Comparison of ENCODE assay signal across 8 cellular contexts in the genomic region with DNA sequence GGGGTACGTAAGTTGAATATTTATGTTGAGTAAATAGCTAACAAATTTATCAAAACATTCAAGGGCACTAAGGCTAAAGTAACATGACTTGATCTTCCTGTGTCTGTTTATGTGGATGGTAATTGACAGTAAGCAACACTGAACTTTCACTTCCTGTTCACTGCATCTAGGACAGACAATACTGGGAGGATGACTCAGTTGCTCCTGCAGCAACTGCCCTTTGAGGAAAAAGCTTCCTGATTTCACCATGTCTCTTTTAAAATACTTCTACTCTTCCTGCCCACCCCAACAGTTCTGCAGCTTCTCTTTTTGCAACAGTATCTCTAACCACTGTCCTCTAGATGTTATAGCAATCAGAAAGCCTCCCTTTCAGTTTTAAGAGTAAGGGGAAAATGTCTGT.
DNase-seq lines count a peak whose midpoint lies in the region; ATAC-seq and TF ChIP-seq lines count a peak whose summit lies in the region.

No MANE protein-coding gene starts in this region.

- H3K4me1 Mint-ChIP-seq in nephron progenitor cell, result peaks cover 25% of the 10 kb centered on the region
- peaks cover 7% of the 10 kb centered on the region for H3K4me1 Mint-ChIP-seq in activated T-helper 1 cell treated with anti-CD3 and anti-CD28 coated beads, Interleukin-12 subunit alpha, Interleukin-12 subunit beta, Interleukin-2, Interleukin-4 antibody, amounts not matched to agents 30 ng/mL and 10 ng/mL and 1 ng/mL, durations not matched to agents 14 hours and 24 hours and 36 hours (ENCODE audit: low read depth)

- peak overlapping the region; percentile 89 for H3K27ac Mint-ChIP-seq in nephron progenitor cell
- H3K27ac Mint-ChIP-seq in activated T-helper 1 cell treated with anti-CD3 and anti-CD28 coated beads, Interleukin-12 subunit alpha, Interleukin-12 subunit beta, Interleukin-2, Interleukin-4 antibody, amounts not matched to agents 30 ng/mL and 10 ng/mL and 1 ng/mL, durations not matched to agents 14 hours and 24 hours and 36 hours, result no peak overlapping the region

- DNase-seq in HPDE6-E6E7 (ENCODE audit: extremely low spot score), result peak; percentile 29
- DNase-seq in cardiac fibroblast (ENCODE audit: low read depth in 2 of 2), result peak; percentile 68 to 86
- DNase-seq in nephron progenitor cell, result no peak
- no peak for DNase-seq in NCI-H345 treated with DMSO at 0.1 percent for 48 hours (lab: John Stamatoyannopoulos, UW; ENCODE audit: unreplicated experiment)
- DNase-seq in middle frontal gyrus (ENCODE audit: extremely low spot score, low spot score), result no peak
- no peak for DNase-seq in activated T-helper 1 cell treated with anti-CD3 and anti-CD28 coated beads, Interleukin-12 subunit alpha, Interleukin-12 subunit beta, Interleukin-2, Interleukin-4 antibody, amounts not matched to agents 30 ng/mL and 10 ng/mL and 1 ng/mL, durations not matched to agents 14 hours and 24 hours and 36 hours (ENCODE audit: low spot score)

- no peak overlapping the region for H3K4me3 Mint-ChIP-seq in nephron progenitor cell
- H3K4me3 Mint-ChIP-seq in activated T-helper 1 cell treated with anti-CD3 and anti-CD28 coated beads, Interleukin-12 subunit alpha, Interleukin-12 subunit beta, Interleukin-2, Interleukin-4 antibody, amounts not matched to agents 30 ng/mL and 10 ng/mL and 1 ng/mL, durations not matched to agents 14 hours and 24 hours and 36 hours, result no peak overlapping the region

- H3K9me3 Mint-ChIP-seq in nephron progenitor cell, result peaks cover 15% of the 10 kb centered on the region
- peaks cover 5% of the 10 kb centered on the region for H3K9me3 Mint-ChIP-seq in activated T-helper 1 cell treated with anti-CD3 and anti-CD28 coated beads, Interleukin-12 subunit alpha, Interleukin-12 subunit beta, Interleukin-2, Interleukin-4 antibody, amounts not matched to agents 30 ng/mL and 10 ng/mL and 1 ng/mL, durations not matched to agents 14 hours and 24 hours and 36 hours

- no peak overlapping the region for H3K27ac ChIP-seq in ACC112 (ENCODE audit: low read depth, low read length)

- intact Hi-C loops in activated T-helper 1 cell treated with anti-CD3 and anti-CD28 coated beads, Interleukin-12 subunit alpha, Interleukin-12 subunit beta, Interleukin-2, Interleukin-4 antibody, amounts not matched to agents 30 ng/mL and 10 ng/mL and 1 ng/mL, durations not matched to agents 14 hours and 24 hours and 36 hours (cut with micrococcal nuclease), result loop anchor here (5.0 kb wide), 1 partner anchor 41 kb away; no protein-coding TSS in a partner anchor

- peak; percentile 54 for ATAC-seq in GM19351 (IDR thresholded peaks at IDR 0.05; ENCODE audit: unreplicated experiment)

- peaks cover 9% of the 10 kb centered on the region for H3K36me3 Mint-ChIP-seq in nephron progenitor cell (ENCODE audit: low read depth)
- no peaks in the 10 kb centered on the region for H3K36me3 Mint-ChIP-seq in activated T-helper 1 cell treated with anti-CD3 and anti-CD28 coated beads, Interleukin-12 subunit alpha, Interleukin-12 subunit beta, Interleukin-2, Interleukin-4 antibody, amounts not matched to agents 30 ng/mL and 10 ng/mL and 1 ng/mL, durations not matched to agents 14 hours and 24 hours and 36 hours (ENCODE audit: low read depth)

- peak overlapping the region; percentile 71 for H2AFZ ChIP-seq in ACC112 (ENCODE audit: low read length, unreplicated experiment)

- no peaks in the 10 kb centered on the region for H3K27me3 ChIP-seq in ACC112 (ENCODE audit: insufficient read depth, low read length)

- H3K4me3 ChIP-seq in ACC112 (ENCODE audit: low read depth, low read length), result 0 out of 2 replicates have a peak overlapping the region, but pooled peaks have one; percentile 35
- peak overlapping the region in 1 of 2 donors; percentile 2 for H3K4me3 ChIP-seq in cardiac fibroblast (replicated peaks in 1 of 2; ENCODE audit: low read depth in 2 of 2, low read length in 2 of 2)

- no peaks in the 10 kb centered on the region for H3K27me3 Mint-ChIP-seq in nephron progenitor cell (ENCODE audit: low read depth, poor library complexity)
- no peaks in the 10 kb centered on the region for H3K27me3 Mint-ChIP-seq in activated T-helper 1 cell treated with anti-CD3 and anti-CD28 coated beads, Interleukin-12 subunit alpha, Interleukin-12 subunit beta, Interleukin-2, Interleukin-4 antibody, amounts not matched to agents 30 ng/mL and 10 ng/mL and 1 ng/mL, durations not matched to agents 14 hours and 24 hours and 36 hours (ENCODE audit: insufficient read depth)

- TF ChIP-seq CTCF in cardiac fibroblast (IDR thresholded peaks at IDR 0.05; ENCODE audit: low read depth, low read length) (no peak), nephron progenitor cell (IDR thresholded peaks at IDR 0.05) (no peak)

- peaks cover 10% of the 10 kb centered on the region for H3K4me1 ChIP-seq in ACC112 (ENCODE audit: control insufficient read depth, insufficient read depth, low read length, unreplicated experiment)

- no peaks in the 10 kb centered on the region for H3K36me3 ChIP-seq in ACC112 (ENCODE audit: insufficient read depth, low read length)

- no peaks in the 10 kb centered on the region for H3K79me2 ChIP-seq in ACC112 (ENCODE audit: control insufficient read depth, insufficient read depth, low read length, unreplicated experiment)

Comparison
In these comparisons a context has a peak if more than half of its experiments do, and no peak if none do; other contexts are left out.
1. DNase-seq: peak in HPDE6-E6E7 (single experiment) and cardiac fibroblast (2 of 2); none in nephron progenitor cell (single experiment), NCI-H345 treated with DMSO at 0.1 percent for 48 hours (single experiment), middle frontal gyrus (single experiment) and activated T-helper 1 cell treated with anti-CD3 and anti-CD28 coated beads, Interleukin-12 subunit alpha, Interleukin-12 subunit beta, Interleukin-2, Interleukin-4 antibody, amounts not matched to agents 30 ng/mL and 10 ng/mL and 1 ng/mL, durations not matched to agents 14 hours and 24 hours and 36 hours (single experiment).